Comparison of ENCODE assay signal across 1 cellular context in genomic region chrX:41452972-41453371, GRCh38.
TF ChIP-seq lines count a peak whose summit lies in the region.

No MANE protein-coding gene starts in this region.

TF ChIP-seq in GM23338, 12 proteins besides CTCF, POLR2A, EP300 and RAD21 (continued from another document):
- TF ChIP-seq ZNF462 (CRISPR knock-in tag; IDR thresholded peaks at IDR 0.05) (no peak), STAT1 (IDR thresholded peaks at IDR 0.05; ENCODE audit: unreplicated experiment) (no peak), ZNF331 (CRISPR knock-in tag; IDR thresholded peaks at IDR 0.05; ENCODE audit: low read depth) (no peak), ETS1 (IDR thresholded peaks at IDR 0.05) (no peak), NANOG (IDR thresholded peaks at IDR 0.05; ENCODE audit: borderline replicate concordance) (no peak), EZH2phosphoT487 (IDR thresholded peaks at IDR 0.05; ENCODE audit: unreplicated experiment) (no peak), EZH2 (IDR thresholded peaks at IDR 0.05; ENCODE audit: low read depth, unreplicated experiment) (no peak), ZNF114 (CRISPR knock-in tag; IDR thresholded peaks at IDR 0.05) (no peak)
TF ChIP-seq in GM23338: peak in this region for 0.
